In genomic region chr4:44927361-44928061, GRCh38 we compare ENCODE assay signal across 9 cellular contexts.
A peak's percentile ranks its signal among the peaks of the same experiment; 100 is the strongest.
DNase-seq lines count a peak whose midpoint lies in the region; ATAC-seq and TF ChIP-seq lines count a peak whose summit lies in the region.
"Had no signal": no experiment of that assay in that cellular context is flagged by ENCODE, and none has a peak within 500 bp of the region (broad histone marks: within the 10 kb centered on the region; RNA-seq: fewer than 3 reads in every experiment).

No MANE protein-coding gene starts in this region.

- H3K9me3 ChIP-seq in heart right ventricle (no peaks in the 10 kb centered on the region), WERI-Rb-1 (ENCODE audit: severe bottlenecking) (no peaks in the 10 kb centered on the region), liver (ENCODE audit: control insufficient read depth in 4 of 4, low read length in 3 of 4) (no peaks in the 10 kb centered on the region)

- no peak overlapping the region for H3K4me3 Mint-ChIP-seq in T-helper 2 cell treated with Interferon-gamma antibody and Interleukin-4, amounts not matched to agents 5 μg/mL and 100 μg/mL, for 36 hours
- H3K4me3 Mint-ChIP-seq: activated naive CD8-positive, alpha-beta T cell treated with anti-CD3 and anti-CD28 coated beads, Interleukin-2, amount 10 ng/mL, durations not matched to agents 7 days and 5 days had no signal

- H3K27me3 Mint-ChIP-seq in T-helper 2 cell treated with Interferon-gamma antibody and Interleukin-4, amounts not matched to agents 5 μg/mL and 100 μg/mL, for 36 hours (ENCODE audit: low read depth) = no peaks in the 10 kb centered on the region
- H3K27me3 Mint-ChIP-seq: activated naive CD8-positive, alpha-beta T cell treated with anti-CD3 and anti-CD28 coated beads, Interleukin-2, amount 10 ng/mL, durations not matched to agents 7 days and 5 days had no signal

- H3K4me1 ChIP-seq in heart right ventricle (peaks cover 0 to 14% (median 0%) of the 10 kb centered on the region in 9 donors), liver (ENCODE audit: control insufficient read depth in 4 of 4, insufficient read depth in 4 of 4, low read length in 3 of 4) (no peaks in the 10 kb centered on the region)

- H3K27ac ChIP-seq in heart right ventricle = no peak overlapping the region
- no peak overlapping the region; the same call in 1 of the 2 replicates for H3K27ac ChIP-seq in WERI-Rb-1
- no peak overlapping the region for H3K27ac ChIP-seq in liver (ENCODE audit: low read depth in 1 of 2, low read length in 2 of 2)

- H3K4me1 Mint-ChIP-seq in T-helper 2 cell treated with Interferon-gamma antibody and Interleukin-4, amounts not matched to agents 5 μg/mL and 100 μg/mL, for 36 hours (ENCODE audit: low read depth) = no peaks in the 10 kb centered on the region
- H3K4me1 Mint-ChIP-seq: activated naive CD8-positive, alpha-beta T cell treated with anti-CD3 and anti-CD28 coated beads, Interleukin-2, amount 10 ng/mL, durations not matched to agents 7 days and 5 days had no signal

- no peak overlapping the region for H3K27ac Mint-ChIP-seq in T-helper 2 cell treated with Interferon-gamma antibody and Interleukin-4, amounts not matched to agents 5 μg/mL and 100 μg/mL, for 36 hours
- H3K27ac Mint-ChIP-seq: activated naive CD8-positive, alpha-beta T cell treated with anti-CD3 and anti-CD28 coated beads, Interleukin-2, amount 10 ng/mL, durations not matched to agents 7 days and 5 days had no signal

- peak in 1 of 8 donors; percentile 20 for ATAC-seq in heart right ventricle
- ATAC-seq in HG03045 (IDR thresholded peaks at IDR 0.05; ENCODE audit: unreplicated experiment) = no peak

- H3K4me3 ChIP-seq in heart right ventricle (no peak overlapping the region), WERI-Rb-1 (ENCODE audit: low read depth, low read length) (no peak overlapping the region), liver (ENCODE audit: low read depth in 1 of 3, low read length in 3 of 3) (no peak overlapping the region)

- H3K9ac ChIP-seq in liver (ENCODE audit: low read depth in 1 of 2, low read length in 2 of 2) = no peak overlapping the region

- WGBS in heart right ventricle, 2 donors = 14 to 19% methylated on average over 2 of the region's 2 CpGs
- 25% methylated on average over 2 of the region's 2 CpGs for WGBS in liver

- TF ChIP-seq CTCF in heart right ventricle (IDR thresholded peaks at IDR 0.05) (peak; percentile 18 to 71 (median 47)), WERI-Rb-1 (IDR thresholded peaks at IDR 0.05; ENCODE audit: low read depth, low read length) (peak; percentile 31; the same call in 1 of the 2 replicates), liver (IDR thresholded peaks at IDR 0.05; ENCODE audit: low read depth, low read length, missing input control) (peak; percentile 20)

- no peak for DNase-seq in heart right ventricle
- DNase-seq in cardiac septum (ENCODE audit: low spot score) = no peak
- DNase-seq in M059J (ENCODE audit: low read depth) = peak; percentile 14
- DNase-seq in WERI-Rb-1 = no peak
- no peak for DNase-seq in T-helper 2 cell treated with Interferon-gamma antibody and Interleukin-4, amounts not matched to agents 5 μg/mL and 100 μg/mL, for 36 hours (ENCODE audit: low spot score)
- no peak for DNase-seq in central memory CD4-positive, alpha-beta T cell
- DNase-seq: activated naive CD8-positive, alpha-beta T cell treated with anti-CD3 and anti-CD28 coated beads, Interleukin-2, amount 10 ng/mL, durations not matched to agents 7 days and 5 days had no signal

- intact Hi-C loops in heart right ventricle (cut with DNase I) = loop anchor here in 7 of 10 donors (2.0 to 10.0 kb wide), 10 partner anchors 160 to 1347 kb away; no protein-coding TSS in a partner anchor
- intact Hi-C loops in cardiac septum (cut with DNase I) = loop anchor here (2.0 to 10.0 kb wide), 4 partner anchors 159 to 1345 kb away; no protein-coding TSS in a partner anchor

- TF ChIP-seq RAD21 in liver (IDR thresholded peaks at IDR 0.05) = peak; percentile 46 to 72

- H3K36me3 ChIP-seq in heart right ventricle (no peaks in the 10 kb centered on the region), WERI-Rb-1 (no peaks in the 10 kb centered on the region), liver (ENCODE audit: control insufficient read depth in 4 of 4, insufficient read depth in 3 of 4, low read depth in 1 of 4, low read length in 3 of 4) (no peaks in the 10 kb centered on the region)

- H3K36me3 Mint-ChIP-seq in T-helper 2 cell treated with Interferon-gamma antibody and Interleukin-4, amounts not matched to agents 5 μg/mL and 100 μg/mL, for 36 hours (ENCODE audit: low read depth) = no peaks in the 10 kb centered on the region
- H3K36me3 Mint-ChIP-seq: activated naive CD8-positive, alpha-beta T cell treated with anti-CD3 and anti-CD28 coated beads, Interleukin-2, amount 10 ng/mL, durations not matched to agents 7 days and 5 days had no signal

- H3K9me3 Mint-ChIP-seq in T-helper 2 cell treated with Interferon-gamma antibody and Interleukin-4, amounts not matched to agents 5 μg/mL and 100 μg/mL, for 36 hours = no peaks in the 10 kb centered on the region
- H3K9me3 Mint-ChIP-seq: activated naive CD8-positive, alpha-beta T cell treated with anti-CD3 and anti-CD28 coated beads, Interleukin-2, amount 10 ng/mL, durations not matched to agents 7 days and 5 days had no signal

- H3K27me3 ChIP-seq in heart right ventricle = no peaks in the 10 kb centered on the region
- no peaks in the 10 kb centered on the region for H3K27me3 ChIP-seq in WERI-Rb-1 (ENCODE audit: insufficient read depth, low read depth, severe bottlenecking)
- no peaks in the 10 kb centered on the region for H3K27me3 ChIP-seq in liver (ENCODE audit: control insufficient read depth in 4 of 4, insufficient read depth in 4 of 4, low read length in 3 of 4)

TF ChIP-seq in liver, 16 proteins besides CTCF, POLR2A, EP300 and RAD21:
- TF ChIP-seq HNF4A (conservative IDR thresholded peaks at IDR 0.05) (no peak), HNF4G (IDR thresholded peaks at IDR 0.05) (no peak), JUND (IDR thresholded peaks at IDR 0.05) (no peak), ZBTB33 (IDR thresholded peaks at IDR 0.05) (no peak), FOXA1 (IDR thresholded peaks at IDR 0.05) (no peak), NR2F2 (IDR thresholded peaks at IDR 0.05) (no peak)
